8 cellular contexts compared by ENCODE assay signal in the genomic region with DNA sequence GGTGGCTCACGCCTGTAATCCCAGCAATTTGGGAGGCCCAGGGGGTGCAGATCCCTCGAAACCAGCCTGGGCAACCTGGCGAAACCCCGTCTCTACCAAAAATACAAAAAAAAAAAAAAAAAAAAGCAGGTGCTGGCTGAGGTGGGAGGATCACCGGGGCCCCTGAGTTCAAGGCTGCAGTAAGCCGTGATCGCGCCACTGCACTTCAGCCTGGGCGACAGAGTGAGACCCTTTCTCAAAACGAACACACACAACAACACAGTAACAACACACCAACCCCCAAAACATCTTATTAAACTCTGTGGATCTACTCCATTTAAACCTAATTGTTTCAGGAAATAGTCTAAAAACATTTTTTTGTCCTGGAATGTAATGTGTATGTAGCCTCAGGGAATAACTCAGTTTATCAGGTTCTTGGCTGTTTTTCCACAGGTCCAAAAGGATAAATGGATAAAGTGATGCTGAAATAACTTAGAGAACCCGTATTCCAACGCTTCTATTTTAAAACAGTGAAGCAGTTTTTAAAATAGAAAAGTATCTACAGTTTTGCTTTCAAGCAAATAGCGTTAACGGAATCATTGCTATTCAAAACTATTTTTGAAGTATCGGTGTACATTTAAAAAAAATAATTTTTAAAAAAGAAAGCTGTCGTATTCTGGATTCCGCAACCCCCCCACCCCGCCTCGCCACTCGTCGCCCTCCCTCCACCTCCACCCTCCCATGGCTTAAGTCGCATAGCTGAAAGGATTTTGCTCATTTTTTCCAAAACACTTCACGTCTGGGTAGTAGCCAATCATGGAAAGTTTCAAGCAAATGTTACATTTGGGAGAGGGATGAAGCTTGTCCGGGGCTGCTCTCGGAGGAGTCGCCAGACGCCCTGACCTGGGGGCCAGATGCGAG. TPM values are rescaled to one million over a fixed set of nuclear protein-coding genes. Genes with fewer than 3 reads are reported as not detected.
DNase-seq lines count a peak whose midpoint lies in the region; ATAC-seq and TF ChIP-seq lines count a peak whose summit lies in the region.

No MANE protein-coding gene starts in this region.

- no peaks in the 10 kb centered on the region for H3K27me3 Mint-ChIP-seq in activated naive CD8-positive, alpha-beta T cell treated with anti-CD3 and anti-CD28 coated beads, Interleukin-2, amount 10 ng/mL, durations not matched to agents 7 days and 5 days

- TF ChIP-seq POLR2A in NB4 (IDR thresholded peaks at IDR 0.05; ENCODE audit: extremely low read depth, insufficient read length) = no peak

- peaks cover 34% of the 10 kb centered on the region for H3K4me1 Mint-ChIP-seq in activated naive CD8-positive, alpha-beta T cell treated with anti-CD3 and anti-CD28 coated beads, Interleukin-2, amount 10 ng/mL, durations not matched to agents 7 days and 5 days

- peaks cover 17% of the 10 kb centered on the region for H3K36me3 Mint-ChIP-seq in activated naive CD8-positive, alpha-beta T cell treated with anti-CD3 and anti-CD28 coated beads, Interleukin-2, amount 10 ng/mL, durations not matched to agents 7 days and 5 days

- POLR2A ChIA-PET in activated naive CD8-positive, alpha-beta T cell treated with anti-CD3 and anti-CD28 coated beads, Interleukin-2, amount 10 ng/mL, durations not matched to agents 7 days and 5 days (lab: Charles Lee) = interaction anchor here (0.7 to 4.0 kb wide), 12 partner anchors 12 to 796 kb away, joined by 3 to 37 read pairs (median 5); a partner anchor contains a TSS

- ATAC-seq in activated naive CD8-positive, alpha-beta T cell treated with anti-CD3 and anti-CD28 coated beads, Interleukin-2, amount 10 ng/mL, durations not matched to agents 7 days and 5 days (ENCODE audit: low read depth) = no peak
- ATAC-seq in HG03175 (IDR thresholded peaks at IDR 0.05; ENCODE audit: unreplicated experiment) = no peak

- peaks cover 6% of the 10 kb centered on the region for H3K4me1 ChIP-seq in iPS-15b (ENCODE audit: control insufficient read depth, insufficient read depth, low read length)

- H3K9ac ChIP-seq in iPS-15b (ENCODE audit: low read depth, low read length) = no peak overlapping the region

- peak overlapping the region; percentile 92 for H3K4me3 Mint-ChIP-seq in activated naive CD8-positive, alpha-beta T cell treated with anti-CD3 and anti-CD28 coated beads, Interleukin-2, amount 10 ng/mL, durations not matched to agents 7 days and 5 days

- H3K27me3 ChIP-seq in iPS-15b (ENCODE audit: control insufficient read depth, insufficient read depth, low read length) = no peaks in the 10 kb centered on the region

- H3K9me3 Mint-ChIP-seq in activated naive CD8-positive, alpha-beta T cell treated with anti-CD3 and anti-CD28 coated beads, Interleukin-2, amount 10 ng/mL, durations not matched to agents 7 days and 5 days = no peaks in the 10 kb centered on the region

- H3K9me3 ChIP-seq in iPS-15b (ENCODE audit: control insufficient read depth, insufficient read depth, low read length) = no peaks in the 10 kb centered on the region

- H3K36me3 ChIP-seq in iPS-15b (ENCODE audit: control insufficient read depth, insufficient read depth, low read length) = no peaks in the 10 kb centered on the region

- DNase-seq in GM12864 (ENCODE audit: low read depth) = no peak
- DNase-seq in NB4 (ENCODE audit: low read depth) = no peak
- DNase-seq in activated naive CD8-positive, alpha-beta T cell treated with anti-CD3 and anti-CD28 coated beads, Interleukin-2, amount 10 ng/mL, durations not matched to agents 7 days and 5 days = peak; percentile 38
- DNase-seq in stimulated activated CD4-positive, alpha-beta T cell treated with anti-CD3 and anti-CD28 coated beads, Interleukin-2, amount 100 ng/mL, for 24 hours = peak; percentile 48 to 61
- no peak for DNase-seq in LoVo (ENCODE audit: low spot score)
- DNase-seq in C1 segment of cervical spinal cord (lab: John Stamatoyannopoulos, UW) = no peak

- H3K4me3 ChIP-seq in GM12864 (ENCODE audit: low read depth, low read length) (peak overlapping the region; percentile 99), NB4 (ENCODE audit: low read depth, low read length) (peak overlapping the region; percentile 74), iPS-15b (ENCODE audit: low read depth, low read length) (peak overlapping the region; percentile 77)

- H3K27ac Mint-ChIP-seq in activated naive CD8-positive, alpha-beta T cell treated with anti-CD3 and anti-CD28 coated beads, Interleukin-2, amount 10 ng/mL, durations not matched to agents 7 days and 5 days = peak overlapping the region; percentile 96

- TF ChIP-seq CTCF in GM12864 (IDR thresholded peaks at IDR 0.05; ENCODE audit: low read depth, low read length, missing control alignments) = no peak
- no peak for TF ChIP-seq CTCF in NB4 (IDR thresholded peaks at IDR 0.05; ENCODE audit: low read depth, low read length)

RNA-seq across cellular contexts. Expression of a gene that starts 0.9 kb away (rescaled TPM):
- total RNA-seq in activated naive CD8-positive, alpha-beta T cell treated with anti-CD3 and anti-CD28 coated beads, Interleukin-2, amount 10 ng/mL, durations not matched to agents 7 days and 5 days = 100 to 1,000 TPM; 175 to 187 TPM

Comparison
In these comparisons a context has a peak if more than half of its experiments do, and no peak if none do; other contexts are left out.
1. DNase-seq: peak in activated naive CD8-positive, alpha-beta T cell treated with anti-CD3 and anti-CD28 coated beads, Interleukin-2, amount 10 ng/mL, durations not matched to agents 7 days and 5 days (single experiment) and stimulated activated CD4-positive, alpha-beta T cell treated with anti-CD3 and anti-CD28 coated beads, Interleukin-2, amount 100 ng/mL, for 24 hours (2 of 2); none in GM12864 (single experiment), NB4 (single experiment), LoVo (single experiment) and C1 segment of cervical spinal cord (0 of 14).
2. Peak in every context shown above with its lines, with median percentiles within 50 percentile points of each other: H3K4me3 ChIP-seq.